ENCODE assay signal across 1 cellular context in the genomic region with DNA sequence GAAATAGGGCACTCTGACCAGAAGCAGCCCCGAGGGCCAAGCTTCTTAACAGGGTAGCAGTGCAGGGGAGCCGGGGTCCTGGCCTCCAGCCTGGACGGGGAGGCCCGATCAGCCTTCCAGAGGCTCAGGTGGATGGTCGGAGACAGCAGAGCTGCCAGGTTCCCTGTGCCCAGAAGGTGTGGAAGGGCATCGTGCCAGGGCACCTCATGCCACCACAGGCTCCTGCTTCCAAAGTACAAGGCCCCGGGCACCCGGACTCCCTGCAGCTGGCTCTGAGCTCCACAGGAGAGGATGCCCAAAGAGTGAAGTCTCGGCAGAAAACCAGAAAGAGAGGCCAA.
TF ChIP-seq lines count a peak whose summit lies in the region.

No MANE protein-coding gene starts in this region.

TF ChIP-seq in IMR-90, 13 proteins besides CTCF, POLR2A, EP300 and RAD21:
- TF ChIP-seq SMC3 (IDR thresholded peaks at IDR 0.05; ENCODE audit: low read depth, low read length) (no peak), FOS (IDR thresholded peaks at IDR 0.05; ENCODE audit: low read depth, low read length) (no peak), CHD1 (IDR thresholded peaks at IDR 0.05; ENCODE audit: low read depth, low read length) (no peak), MAFK (IDR thresholded peaks at IDR 0.05; ENCODE audit: low read depth, low read length) (no peak)
- TF ChIP-seq, protein P1, sequence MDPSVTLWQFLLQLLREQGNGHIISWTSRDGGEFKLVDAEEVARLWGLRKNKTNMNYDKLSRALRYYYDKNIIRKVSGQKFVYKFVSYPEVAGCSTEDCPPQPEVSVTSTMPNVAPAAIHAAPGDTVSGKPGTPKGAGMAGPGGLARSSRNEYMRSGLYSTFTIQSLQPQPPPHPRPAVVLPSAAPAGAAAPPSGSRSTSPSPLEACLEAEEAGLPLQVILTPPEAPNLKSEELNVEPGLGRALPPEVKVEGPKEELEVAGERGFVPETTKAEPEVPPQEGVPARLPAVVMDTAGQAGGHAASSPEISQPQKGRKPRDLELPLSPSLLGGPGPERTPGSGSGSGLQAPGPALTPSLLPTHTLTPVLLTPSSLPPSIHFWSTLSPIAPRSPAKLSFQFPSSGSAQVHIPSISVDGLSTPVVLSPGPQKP (IDR thresholded peaks at IDR 0.05; ENCODE audit: borderline replicate concordance, low read depth, low read length) = no peak
